ENCODE assay signal across 10 cellular contexts in genomic region chr1:35573776-35574654, GRCh38. TPM values are rescaled to one million over a fixed set of nuclear protein-coding genes. Genes with fewer than 3 reads are reported as not detected.
DNase-seq lines count a peak whose midpoint lies in the region; ATAC-seq, FAIRE-seq and TF ChIP-seq lines count a peak whose summit lies in the region.
"Had no signal": no experiment of that assay in that cellular context is flagged by ENCODE, and none has a peak within 500 bp of the region (broad histone marks: within the 10 kb centered on the region; RNA-seq: fewer than 3 reads in every experiment).

No MANE protein-coding gene starts in this region.

- TF ChIP-seq CTCF in chondrocyte (IDR thresholded peaks at IDR 0.05) (no peak), lower leg skin (IDR thresholded peaks at IDR 0.05) (no peak)

- peak; percentile 33 for FAIRE-seq in HTR-8/SVneo (lab: Jason Lieb, UNC)

- H3K4me3 Mint-ChIP-seq in chondrocyte (ENCODE audit: unreplicated experiment): peak overlapping the region; percentile 71
- H3K4me3 Mint-ChIP-seq in stimulated activated effector memory CD8-positive, alpha-beta T cell treated with anti-CD3 and anti-CD28 coated beads, Interleukin-12 subunit alpha, Interleukin-12 subunit beta, amount 100 ng/mL, for 72 hours: peak overlapping the region; percentile 33

- intact Hi-C loops in lower leg skin (cut with DNase I; ENCODE audit: low total_unique reads): loop anchor here (5.0 kb wide), 1 partner anchor 143 kb away; the partner anchor contains the start of gene C1orf216

- peaks cover 12% of the 10 kb centered on the region for H3K4me1 Mint-ChIP-seq in chondrocyte (ENCODE audit: low read depth)
- H3K4me1 Mint-ChIP-seq in stimulated activated effector memory CD8-positive, alpha-beta T cell treated with anti-CD3 and anti-CD28 coated beads, Interleukin-12 subunit alpha, Interleukin-12 subunit beta, amount 100 ng/mL, for 72 hours: peaks cover 49% of the 10 kb centered on the region

- DNase-seq in HTR-8/SVneo (ENCODE audit: insufficient read length, low spot score) (no peak), chondrocyte (ENCODE audit: low spot score) (no peak), lower leg skin (ENCODE audit: low spot score in 2 of 2) (peak in 1 of 2 donors; percentile 83), anterior cingulate cortex (lab: John Stamatoyannopoulos, UW) (no peak), NCI-H446 treated with DMSO at 0.1 percent for 48 hours (lab: John Stamatoyannopoulos, UW) (no peak)
- DNase-seq in stimulated activated effector memory CD8-positive, alpha-beta T cell treated with anti-CD3 and anti-CD28 coated beads, Interleukin-12 subunit alpha, Interleukin-12 subunit beta, amount 100 ng/mL, for 72 hours (ENCODE audit: low spot score in 2 of 2): no peak
- DNase-seq: activated CD4-positive, alpha-beta T cell treated with anti-CD3 and anti-CD28 coated beads for 4 hours; stimulated activated CD4-positive, alpha-beta T cell treated with anti-CD3 and anti-CD28 coated beads, Interleukin-4, amount 100 ng/mL, for 4 hours had no signal

- H3K36me3 Mint-ChIP-seq in chondrocyte (ENCODE audit: low read depth): no peaks in the 10 kb centered on the region
- H3K36me3 Mint-ChIP-seq in stimulated activated effector memory CD8-positive, alpha-beta T cell treated with anti-CD3 and anti-CD28 coated beads, Interleukin-12 subunit alpha, Interleukin-12 subunit beta, amount 100 ng/mL, for 72 hours: peaks cover 7% of the 10 kb centered on the region

- ATAC-seq in stimulated activated effector memory CD8-positive, alpha-beta T cell treated with anti-CD3 and anti-CD28 coated beads, Interleukin-12 subunit alpha, Interleukin-12 subunit beta, amount 100 ng/mL, for 72 hours: no peak
- ATAC-seq in esophagus mucosa: no peak

- H3K9me3 Mint-ChIP-seq in chondrocyte (ENCODE audit: low read depth): no peaks in the 10 kb centered on the region
- no peaks in the 10 kb centered on the region for H3K9me3 Mint-ChIP-seq in stimulated activated effector memory CD8-positive, alpha-beta T cell treated with anti-CD3 and anti-CD28 coated beads, Interleukin-12 subunit alpha, Interleukin-12 subunit beta, amount 100 ng/mL, for 72 hours

- peak overlapping the region; percentile 47 for H3K4me3 ChIP-seq in lower leg skin (ENCODE audit: low read depth, poor library complexity, severe bottlenecking)

- no peak overlapping the region for H3K27ac Mint-ChIP-seq in chondrocyte (ENCODE audit: unreplicated experiment)
- no peak overlapping the region for H3K27ac Mint-ChIP-seq in stimulated activated effector memory CD8-positive, alpha-beta T cell treated with anti-CD3 and anti-CD28 coated beads, Interleukin-12 subunit alpha, Interleukin-12 subunit beta, amount 100 ng/mL, for 72 hours
- H3K27ac Mint-ChIP-seq: brain had no signal

- H3K27me3 Mint-ChIP-seq in chondrocyte (ENCODE audit: low read depth): peaks cover 28% of the 10 kb centered on the region

- 48 to 58% methylated on average over 58 to 70 of the region's 83 CpGs for WGBS in lower leg skin, 2 donors

- TF ChIP-seq POLR2A in lower leg skin (IDR thresholded peaks at IDR 0.05): no peak

RNA-seq across cellular contexts. Expression of gene TFAP2E, which starts 0.9 kb away (rescaled TPM):
- total RNA-seq in chondrocyte: 0.92 to 1.4 TPM (median 0.97 TPM) in 3 replicates
- 1 to 10 TPM; 4.2 to 5.7 (median 4.8) TPM for total RNA-seq in lower leg skin
- 1.1 TPM for total RNA-seq in esophagus mucosa

RNA-seq across cellular contexts. Expression of gene NCDN, which starts 16.4 kb away (rescaled TPM):
- total RNA-seq in chondrocyte (35.3 to 46.5 TPM (median 36.4 TPM) in 3 replicates), lower leg skin (10 to 100 TPM; 13.7 to 18.4 (median 16.1) TPM), esophagus mucosa (10.6 TPM)

RNA-seq across cellular contexts. Expression of gene KIAA0319L, which starts 16.8 kb away (rescaled TPM):
- total RNA-seq in chondrocyte (26.9 to 40.8 TPM (median 28.7 TPM) in 3 replicates), lower leg skin (10 to 100 TPM; 33.4 to 60.9 (median 44.9) TPM), esophagus mucosa (28.2 TPM)
